Comparison of ENCODE assay signal across 15 cellular contexts in the genomic region with DNA sequence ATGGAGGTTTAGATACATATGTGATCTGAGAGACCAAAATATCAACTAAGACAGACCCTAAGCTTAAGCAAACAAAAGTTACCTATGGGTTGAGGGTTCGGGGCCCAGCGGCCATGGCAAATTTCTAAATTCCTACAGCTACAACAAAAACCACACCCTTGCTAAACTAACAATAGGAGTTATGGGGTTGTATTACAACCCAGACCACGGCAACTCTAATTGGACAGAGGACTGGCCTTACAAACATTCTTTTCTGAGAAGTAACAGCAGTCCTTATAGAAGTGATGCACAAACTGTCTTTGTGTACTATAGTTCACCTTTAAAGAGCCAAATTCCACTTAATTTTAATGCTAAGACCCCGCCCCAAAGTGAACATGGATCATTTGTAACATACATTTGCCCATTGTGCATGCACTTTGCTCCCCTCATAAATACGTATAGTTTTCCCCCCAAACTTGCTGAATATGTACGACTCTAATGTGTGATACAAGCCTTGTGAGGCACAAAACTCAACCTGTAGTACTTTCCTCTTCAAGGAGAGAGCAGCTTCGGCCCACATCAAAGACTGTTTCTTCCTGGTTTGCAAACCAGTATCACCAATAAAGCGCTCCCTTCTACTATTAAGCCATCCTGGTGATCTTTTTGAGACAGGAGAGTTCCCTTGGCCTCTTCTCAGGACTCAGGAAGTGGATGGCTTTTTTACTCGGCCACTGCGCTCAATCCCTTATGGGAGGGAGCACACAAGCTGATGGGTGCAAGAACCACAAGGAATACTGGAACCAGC.
"Had no signal": no experiment of that assay in that cellular context is flagged by ENCODE, and none has a peak within 500 bp of the region (broad histone marks: within the 10 kb centered on the region; RNA-seq: fewer than 3 reads in every experiment).

No MANE protein-coding gene starts in this region.

- DNase-seq: activated B cell treated with CpG ODN at 0.5 μM for 24 hours; activated CD4-positive, alpha-beta T cell treated with anti-CD3 and anti-CD28 coated beads, Interleukin-2, amount 10 ng/mL, durations not matched to agents 24 days and 14 days; activated naive CD4-positive, alpha-beta T cell treated with anti-CD3 and anti-CD28 coated beads, Interleukin-2, amount 50 U/mL, for 16 hours; body of pancreas; cerebellar nuclear complex; foreskin fibroblast; psoas muscle; stimulated activated CD4-positive, alpha-beta T cell treated with anti-CD3 and anti-CD28 coated beads, Interleukin-15, amount 100 ng/mL, for 24 hours; stimulated activated CD4-positive, alpha-beta T cell treated with anti-CD3 and anti-CD28 coated beads, Interleukin-4, amount 100 ng/mL, for 24 hours; T-helper 1 cell had no signal

- H3K4me1 Mint-ChIP-seq: activated B cell treated with CpG ODN at 0.5 μM for 24 hours; activated CD4-positive, alpha-beta T cell treated with anti-CD3 and anti-CD28 coated beads, Interleukin-2, amount 10 ng/mL, durations not matched to agents 24 days and 14 days had no signal

- H3K27ac ChIP-seq: body of pancreas, esophagus muscularis mucosa, psoas muscle, SK-N-MC had no signal

- H3K36me3 Mint-ChIP-seq: natural killer cell treated with Interleukin-12 subunit alpha and Interleukin-12 subunit beta and Interleukin-15 and Interleukin-18, amount 100 ng/mL, for 72 hours had no signal

- H3K27ac Mint-ChIP-seq: activated B cell treated with CpG ODN at 0.5 μM for 24 hours; activated CD4-positive, alpha-beta T cell treated with anti-CD3 and anti-CD28 coated beads, Interleukin-2, amount 10 ng/mL, durations not matched to agents 24 days and 14 days; activated T-helper 2 cell treated with anti-CD3 and anti-CD28 coated beads, Interferon-gamma antibody, Interleukin-2, Interleukin-4, amounts not matched to agents 10 μg/mL and 5 μg/mL and 100 μg/mL, durations not matched to agents 14 hours and 24 hours and 36 hours; natural killer cell treated with Interleukin-12 subunit alpha and Interleukin-12 subunit beta and Interleukin-15 and Interleukin-18, amount 100 ng/mL, for 72 hours had no signal

- H3K4me3 Mint-ChIP-seq: activated B cell treated with CpG ODN at 0.5 μM for 24 hours; activated CD4-positive, alpha-beta T cell treated with anti-CD3 and anti-CD28 coated beads, Interleukin-2, amount 10 ng/mL, durations not matched to agents 24 days and 14 days; natural killer cell treated with Interleukin-12 subunit alpha and Interleukin-12 subunit beta and Interleukin-15 and Interleukin-18, amount 100 ng/mL, for 72 hours had no signal

- H3K27me3 ChIP-seq: body of pancreas, esophagus muscularis mucosa had no signal

- H3K4me1 ChIP-seq: body of pancreas, esophagus muscularis mucosa, psoas muscle had no signal

- H3K9me3 ChIP-seq: body of pancreas, esophagus muscularis mucosa, psoas muscle had no signal

- H3K9me3 Mint-ChIP-seq: activated B cell treated with CpG ODN at 0.5 μM for 24 hours; activated CD4-positive, alpha-beta T cell treated with anti-CD3 and anti-CD28 coated beads, Interleukin-2, amount 10 ng/mL, durations not matched to agents 24 days and 14 days; activated T-helper 2 cell treated with anti-CD3 and anti-CD28 coated beads, Interferon-gamma antibody, Interleukin-2, Interleukin-4, amounts not matched to agents 10 μg/mL and 5 μg/mL and 100 μg/mL, durations not matched to agents 14 hours and 24 hours and 36 hours; natural killer cell treated with Interleukin-12 subunit alpha and Interleukin-12 subunit beta and Interleukin-15 and Interleukin-18, amount 100 ng/mL, for 72 hours had no signal

- H3K27me3 Mint-ChIP-seq: activated B cell treated with CpG ODN at 0.5 μM for 24 hours; natural killer cell treated with Interleukin-12 subunit alpha and Interleukin-12 subunit beta and Interleukin-15 and Interleukin-18, amount 100 ng/mL, for 72 hours had no signal

- H3K4me3 ChIP-seq: body of pancreas, esophagus muscularis mucosa, psoas muscle, SK-N-MC had no signal

- ATAC-seq: body of pancreas; left lobe of liver; natural killer cell treated with Interleukin-12 subunit alpha and Interleukin-12 subunit beta and Interleukin-15 and Interleukin-18, amount 100 ng/mL, for 72 hours; psoas muscle had no signal

- H3K36me3 ChIP-seq: esophagus muscularis mucosa had no signal
